Comparison of ENCODE assay signal across 11 cellular contexts in the genomic region with DNA sequence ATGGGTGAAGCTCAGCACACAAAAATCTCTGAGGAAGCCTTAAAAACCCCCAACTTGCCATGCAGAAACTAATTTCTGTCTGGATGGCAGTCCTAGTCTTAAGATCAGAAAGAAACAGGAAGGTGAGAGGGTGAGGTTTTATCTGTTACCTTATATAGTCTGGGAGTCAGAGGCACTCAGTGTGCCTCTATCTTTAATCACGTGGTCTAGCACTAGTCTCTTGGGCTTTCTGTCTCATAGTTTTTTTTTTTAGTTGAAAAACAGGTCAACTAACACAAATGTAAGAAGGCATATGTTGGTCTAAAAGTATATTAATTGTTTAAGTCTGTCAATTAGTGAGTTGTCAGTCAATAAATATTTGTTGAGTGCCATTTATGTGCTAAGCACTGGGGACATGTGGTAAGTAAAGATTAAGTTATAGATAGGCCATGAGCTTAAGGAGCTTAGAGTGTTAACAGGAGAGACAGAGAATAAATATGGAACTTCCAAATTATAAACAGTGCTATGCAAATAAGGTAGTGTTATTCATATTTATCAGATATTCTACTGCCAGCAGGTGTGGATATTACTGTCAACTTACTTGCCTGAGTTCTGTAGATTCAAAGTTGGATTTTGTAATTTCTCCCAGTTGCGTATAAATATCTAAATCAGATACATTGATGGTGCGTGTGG. TPM values are rescaled to one million over a fixed set of nuclear protein-coding genes. Genes with fewer than 3 reads are reported as not detected.
DNase-seq lines count a peak whose midpoint lies in the region; ATAC-seq and TF ChIP-seq lines count a peak whose summit lies in the region.
"Had no signal": no experiment of that assay in that cellular context is flagged by ENCODE, and none has a peak within 500 bp of the region (broad histone marks: within the 10 kb centered on the region; RNA-seq: fewer than 3 reads in every experiment).

No MANE protein-coding gene starts in this region.

- peak overlapping the region; percentile 44 for H3K4me2 ChIP-seq in DND-41 (ENCODE audit: insufficient read depth, low read length)
- no peak overlapping the region for H3K4me2 ChIP-seq in mesendoderm (ENCODE audit: low read length)

- no peak for DNase-seq in DND-41
- DNase-seq in activated CD8-positive, alpha-beta T cell treated with anti-CD3 and anti-CD28 coated beads for 36 hours, result no peak
- DNase-seq in HT-29 (ENCODE audit: low spot score), result no peak
- DNase-seq in left ventricle myocardium inferior, result no peak
- no peak for DNase-seq in left ventricle myocardium superior
- no peak for DNase-seq in mesendoderm
- DNase-seq: NCI-H1436; stimulated activated naive CD4-positive, alpha-beta T cell had no signal

- H2BK120ac ChIP-seq in mesendoderm (ENCODE audit: low read depth, low read length), result no peak overlapping the region

- H3K4me3 ChIP-seq in DND-41 (ENCODE audit: low read depth in 1 of 2, low read length in 2 of 2), result no peak overlapping the region
- H3K4me3 ChIP-seq in left ventricle myocardium inferior, result no peak overlapping the region
- no peak overlapping the region for H3K4me3 ChIP-seq in mesendoderm (ENCODE audit: low read length)
- H3K4me3 ChIP-seq: esophagus muscularis mucosa had no signal

- no peak overlapping the region for H4K5ac ChIP-seq in mesendoderm (ENCODE audit: low read length)

- ATAC-seq in DND-41 (ENCODE audit: insufficient read depth, low read depth), result peak; percentile 95
- peak; percentile 65 for ATAC-seq in GM19452 (IDR thresholded peaks at IDR 0.05; ENCODE audit: unreplicated experiment)
- peak; percentile 72 for ATAC-seq in HG03135 (IDR thresholded peaks at IDR 0.05; ENCODE audit: unreplicated experiment)
- peak; percentile 56 for ATAC-seq in activated CD8-positive, alpha-beta T cell treated with anti-CD3 and anti-CD28 coated beads for 36 hours
- no peak for ATAC-seq in left ventricle myocardium superior

- H3K9me3 Mint-ChIP-seq in activated CD8-positive, alpha-beta T cell treated with anti-CD3 and anti-CD28 coated beads for 36 hours, result no peaks in the 10 kb centered on the region

- POLR2A ChIA-PET in activated CD8-positive, alpha-beta T cell treated with anti-CD3 and anti-CD28 coated beads for 36 hours (lab: Charles Lee), result no interaction called here

- H3K79me2 ChIP-seq in DND-41 (ENCODE audit: insufficient read depth, low read length) (no peaks in the 10 kb centered on the region), mesendoderm (ENCODE audit: control insufficient read depth, insufficient read depth, low read length) (no peaks in the 10 kb centered on the region)

- no peak overlapping the region for H3K4ac ChIP-seq in mesendoderm (ENCODE audit: low read depth, low read length)

- no peaks in the 10 kb centered on the region for H3K27me3 Mint-ChIP-seq in activated CD8-positive, alpha-beta T cell treated with anti-CD3 and anti-CD28 coated beads for 36 hours

- H4K8ac ChIP-seq in mesendoderm (ENCODE audit: low read depth, low read length), result no peak overlapping the region

- H4K20me1 ChIP-seq in DND-41 (ENCODE audit: insufficient read depth, low read length), result no peaks in the 10 kb centered on the region

- no peak overlapping the region for H3K23ac ChIP-seq in mesendoderm (ENCODE audit: low read length)

- intact Hi-C loops in activated CD8-positive, alpha-beta T cell treated with anti-CD3 and anti-CD28 coated beads for 36 hours (cut with micrococcal nuclease), result no loop called here
- intact Hi-C loops in left ventricle myocardium inferior (cut with micrococcal nuclease) (no loop called here), left ventricle myocardium superior (cut with micrococcal nuclease) (no loop called here)

- H3K4me1 ChIP-seq in DND-41 (ENCODE audit: insufficient read depth, low read length), result peaks cover 33% of the 10 kb centered on the region
- no peaks in the 10 kb centered on the region for H3K4me1 ChIP-seq in left ventricle myocardium inferior
- H3K4me1 ChIP-seq in mesendoderm (ENCODE audit: control insufficient read depth, low read depth, low read length), result no peaks in the 10 kb centered on the region
- H3K4me1 ChIP-seq: esophagus muscularis mucosa had no signal

- no peak overlapping the region for H3K56ac ChIP-seq in mesendoderm (ENCODE audit: low read length)

- no CpG with 5 or more reads among the region's 3 CpGs for WGBS in mesendoderm (ENCODE audit: extremely low coverage, insufficient coverage, low lambda C conversion rate)

- H3K36me3 Mint-ChIP-seq in activated CD8-positive, alpha-beta T cell treated with anti-CD3 and anti-CD28 coated beads for 36 hours (ENCODE audit: low read depth), result no peaks in the 10 kb centered on the region

- CTCF ChIA-PET in activated CD8-positive, alpha-beta T cell treated with anti-CD3 and anti-CD28 coated beads for 36 hours (lab: Charles Lee), result no interaction called here

- H3K27ac Mint-ChIP-seq in activated CD8-positive, alpha-beta T cell treated with anti-CD3 and anti-CD28 coated beads for 36 hours, result peak overlapping the region; percentile 66

- H3K27ac ChIP-seq in DND-41 (ENCODE audit: low read length) (peak overlapping the region; percentile 80), left ventricle myocardium inferior (replicated peaks) (no peak overlapping the region), mesendoderm (ENCODE audit: low read depth, low read length) (no peak overlapping the region)
- H3K27ac ChIP-seq: esophagus muscularis mucosa had no signal

- H3K18ac ChIP-seq in mesendoderm (ENCODE audit: low read length), result no peak overlapping the region

- no peak overlapping the region for H2BK15ac ChIP-seq in mesendoderm (replicated peaks; ENCODE audit: low read depth)

- H3K9me3 ChIP-seq in DND-41 (ENCODE audit: insufficient read depth, low read length, severe bottlenecking), result no peaks in the 10 kb centered on the region
- no peaks in the 10 kb centered on the region for H3K9me3 ChIP-seq in left ventricle myocardium inferior (replicated peaks)
- H3K9me3 ChIP-seq: esophagus muscularis mucosa had no signal

- H3K9ac ChIP-seq in DND-41 (ENCODE audit: low read depth, low read length), result peak overlapping the region; percentile 38
- H3K9ac ChIP-seq in mesendoderm (ENCODE audit: low read length), result no peak overlapping the region

- no peak overlapping the region for H2AK5ac ChIP-seq in mesendoderm (ENCODE audit: low read length)

- no peaks in the 10 kb centered on the region for H3K27me3 ChIP-seq in DND-41 (ENCODE audit: insufficient read depth, low read length, poor library complexity)
- H3K27me3 ChIP-seq in left ventricle myocardium inferior (ENCODE audit: low read depth), result no peaks in the 10 kb centered on the region
- no peaks in the 10 kb centered on the region for H3K27me3 ChIP-seq in mesendoderm (ENCODE audit: insufficient read depth, low read length, poor library complexity)
- H3K27me3 ChIP-seq: esophagus muscularis mucosa had no signal

- H3K36me3 ChIP-seq in DND-41 (ENCODE audit: insufficient read depth, low read length), result no peaks in the 10 kb centered on the region
- no peaks in the 10 kb centered on the region for H3K36me3 ChIP-seq in left ventricle myocardium inferior
- H3K36me3 ChIP-seq in mesendoderm (ENCODE audit: control insufficient read depth, insufficient read depth, low read length), result no peaks in the 10 kb centered on the region
- H3K36me3 ChIP-seq: esophagus muscularis mucosa had no signal

- H3K79me1 ChIP-seq in mesendoderm (ENCODE audit: low read length), result no peaks in the 10 kb centered on the region

- peak overlapping the region; percentile 47 for H2AFZ ChIP-seq in DND-41 (ENCODE audit: low read depth, low read length)

- TF ChIP-seq CTCF in DND-41 (IDR thresholded peaks at IDR 0.05; ENCODE audit: borderline replicate concordance, extremely low read depth, low read length, poor library complexity, severe bottlenecking), result no peak
- TF ChIP-seq CTCF in activated CD8-positive, alpha-beta T cell treated with anti-CD3 and anti-CD28 coated beads for 36 hours (IDR thresholded peaks at IDR 0.05), result no peak
- TF ChIP-seq CTCF in left ventricle myocardium inferior (IDR thresholded peaks at IDR 0.05; ENCODE audit: borderline replicate concordance), result no peak

- no peak overlapping the region for H2BK5ac ChIP-seq in mesendoderm (ENCODE audit: low read length)

- no peak overlapping the region for H3K4me3 Mint-ChIP-seq in activated CD8-positive, alpha-beta T cell treated with anti-CD3 and anti-CD28 coated beads for 36 hours

- peaks cover 23% of the 10 kb centered on the region for H3K4me1 Mint-ChIP-seq in activated CD8-positive, alpha-beta T cell treated with anti-CD3 and anti-CD28 coated beads for 36 hours (ENCODE audit: low read depth)

RNA-seq across cellular contexts. Expression of gene CYBB, which starts 6.9 kb away (rescaled TPM):
- under 1 TPM; 0.07 to 0.25 TPM for total RNA-seq in activated CD8-positive, alpha-beta T cell treated with anti-CD3 and anti-CD28 coated beads for 36 hours
- 0.34 and 0.58 TPM in 2 replicates for total RNA-seq in HT-29 (2014; rRNA removed; shearing (Covaris generic))
- 18.7 TPM for total RNA-seq in left ventricle myocardium inferior
- 20.4 TPM for total RNA-seq in left ventricle myocardium superior
- 0.08 TPM for polyA plus RNA-seq in mesendoderm (2013, experiment 1 of 2)
- 0.06 TPM for polyA plus RNA-seq in mesendoderm (2013, experiment 2 of 2)

Comparison
In these comparisons a context has a peak if more than half of its experiments do, and no peak if none do; other contexts are left out.
1. RNA of gene CYBB, which starts 6.9 kb away (total RNA-seq): 20.4 TPM in left ventricle myocardium superior (single experiment) and 18.7 TPM in left ventricle myocardium inferior (single experiment); 0.34 to 0.58 TPM in HT-29 and 0.07 to 0.25 TPM in activated CD8-positive, alpha-beta T cell treated with anti-CD3 and anti-CD28 coated beads for 36 hours; every median in the first group is over 10 times any median in the second.